22 cellular contexts compared by ENCODE assay signal in genomic region chr2:12557688-12558087, GRCh38.
DNase-seq lines count a peak whose midpoint lies in the region; ATAC-seq and TF ChIP-seq lines count a peak whose summit lies in the region.
"Had no signal": no experiment of that assay in that cellular context is flagged by ENCODE, and none has a peak within 500 bp of the region (broad histone marks: within the 10 kb centered on the region; RNA-seq: fewer than 3 reads in every experiment).

No MANE protein-coding gene starts in this region.

- H2AFZ ChIP-seq in IMR-90 (replicated peaks; ENCODE audit: low read length, poor library complexity) (no peak overlapping the region), mesenchymal stem cell (ENCODE audit: low read depth, low read length) (no peak overlapping the region), PC-3 (ENCODE audit: low read length) (no peak overlapping the region)

- H3K4ac ChIP-seq in IMR-90 (ENCODE audit: low read depth, low read length), result 0 out of 2 replicates have a peak overlapping the region, but pooled peaks have one; percentile 2
- peak overlapping the region in 1 of 2 experiments; percentile 91 for H3K4ac ChIP-seq in mesenchymal stem cell (ENCODE audit: low read depth in 1 of 2, low read length in 2 of 2)

- no peak overlapping the region for H3K9ac ChIP-seq in IMR-90 (ENCODE audit: low read depth, low read length)
- no peak overlapping the region for H3K9ac ChIP-seq in mesenchymal stem cell (ENCODE audit: low read length)
- no peak overlapping the region for H3K9ac ChIP-seq in PC-3 (ENCODE audit: low read length)
- H3K9ac ChIP-seq: BLaER1 had no signal

- H3K56ac ChIP-seq in IMR-90 (ENCODE audit: extremely low read depth, insufficient read depth, low read length), result no peak overlapping the region

- H2BK20ac ChIP-seq in IMR-90 (ENCODE audit: low read depth, low read length), result peak overlapping the region; percentile 44; the same call in 1 of the 2 replicates

- no peaks in the 10 kb centered on the region for H4K20me1 ChIP-seq in IMR-90 (ENCODE audit: insufficient read depth, low read length)
- H4K20me1 ChIP-seq in PC-3 (ENCODE audit: low read length), result no peaks in the 10 kb centered on the region
- H4K20me1 ChIP-seq: BLaER1 had no signal

- no peaks in the 10 kb centered on the region for H3K9me3 Mint-ChIP-seq in activated naive CD8-positive, alpha-beta T cell treated with anti-CD3 and anti-CD28 coated beads, Interleukin-2, amount 50 U/mL, for 24 hours
- no peaks in the 10 kb centered on the region for H3K9me3 Mint-ChIP-seq in activated naive CD8-positive, alpha-beta T cell treated with anti-CD3 and anti-CD28 coated beads for 36 hours
- H3K9me3 Mint-ChIP-seq in CD4-positive, alpha-beta T cell, result no peaks in the 10 kb centered on the region
- H3K9me3 Mint-ChIP-seq: CD14-positive monocyte; CD4-positive, alpha-beta memory T cell; CD8-positive, alpha-beta memory T cell had no signal

- H3K4me2 ChIP-seq in IMR-90 (ENCODE audit: low read depth, low read length) (no peak overlapping the region), mesenchymal stem cell (ENCODE audit: low read length, poor library complexity, severe bottlenecking) (no peak overlapping the region), PC-3 (ENCODE audit: low read length) (no peak overlapping the region)
- H3K4me2 ChIP-seq: BLaER1 had no signal

- peak overlapping the region; percentile 28 for H3K27ac Mint-ChIP-seq in activated naive CD8-positive, alpha-beta T cell treated with anti-CD3 and anti-CD28 coated beads, Interleukin-2, amount 50 U/mL, for 24 hours
- H3K27ac Mint-ChIP-seq in activated naive CD8-positive, alpha-beta T cell treated with anti-CD3 and anti-CD28 coated beads for 36 hours, result no peak overlapping the region
- H3K27ac Mint-ChIP-seq in CD4-positive, alpha-beta T cell, result peak overlapping the region; percentile 3

- peaks cover 10% of the 10 kb centered on the region for H3F3A ChIP-seq in PC-3 (ENCODE audit: low read length, unreplicated experiment)

- H2AK9ac ChIP-seq in IMR-90 (replicated peaks; ENCODE audit: low read depth, low read length, poor library complexity), result no peak overlapping the region

- in situ Hi-C loops in IMR-90 (cut with MboI; ENCODE audit: low sequenced_read_pairs), result no loop called here

- no peak overlapping the region for H3K4me3 Mint-ChIP-seq in activated naive CD8-positive, alpha-beta T cell treated with anti-CD3 and anti-CD28 coated beads, Interleukin-2, amount 50 U/mL, for 24 hours
- no peak overlapping the region for H3K4me3 Mint-ChIP-seq in activated naive CD8-positive, alpha-beta T cell treated with anti-CD3 and anti-CD28 coated beads for 36 hours
- H3K4me3 Mint-ChIP-seq in CD4-positive, alpha-beta T cell, result no peak overlapping the region
- H3K4me3 Mint-ChIP-seq: CD14-positive monocyte had no signal

- H3K4me1 ChIP-seq in IMR-90 (ENCODE audit: control insufficient read depth, insufficient read depth, low read length) (peaks cover 18% of the 10 kb centered on the region), mesenchymal stem cell (ENCODE audit: control insufficient read depth, insufficient read depth, low read depth, low read length) (peaks cover 7% of the 10 kb centered on the region), spleen (peaks cover 0 to 31% (median 13%) of the 10 kb centered on the region in 6 donors), PC-3 (ENCODE audit: insufficient read depth, low read length) (peaks cover 32% of the 10 kb centered on the region)

- H3K23ac ChIP-seq in IMR-90 (ENCODE audit: low read depth, low read length), result no peak overlapping the region
- no peak overlapping the region for H3K23ac ChIP-seq in mesenchymal stem cell (ENCODE audit: low read length in 2 of 2)

- no CpG with 5 or more reads among the region's 4 CpGs for WGBS in IMR-90 (ENCODE audit: extremely low coverage in 2 of 2, insufficient read length in 1 of 2), 2 experiments
- WGBS in mesenchymal stem cell, result 100% methylated on average over 4 of the region's 4 CpGs
- WGBS in spleen, 5 donors, result 94 to 98% (median 97%) methylated on average over 4 of the region's 4 CpGs

- peak overlapping the region in 1 of 2 experiments; percentile 19; a peak in 1 of 4 replicates for H4K8ac ChIP-seq in IMR-90 (ENCODE audit: low read depth in 2 of 2, low read length in 2 of 2)
- peak overlapping the region; percentile 19 for H4K8ac ChIP-seq in mesenchymal stem cell (ENCODE audit: low read length)

- H2BK15ac ChIP-seq in IMR-90 (ENCODE audit: low read depth, low read length) (no peak overlapping the region), mesenchymal stem cell (ENCODE audit: low read depth, poor library complexity, severe bottlenecking) (peak overlapping the region; percentile 80)

- peaks cover 15% of the 10 kb centered on the region for H3K9me1 ChIP-seq in IMR-90 (ENCODE audit: insufficient read depth, low read length)

- no peaks in the 10 kb centered on the region for H3K9me3 ChIP-seq in CD4-positive, alpha-beta T cell (ENCODE audit: control insufficient read depth, low read length)
- H3K9me3 ChIP-seq in IMR-90 (ENCODE audit: control insufficient read depth, insufficient read depth, low read length), result no peaks in the 10 kb centered on the region
- no peaks in the 10 kb centered on the region for H3K9me3 ChIP-seq in mesenchymal stem cell (ENCODE audit: control insufficient read depth, low read length)
- no peaks in the 10 kb centered on the region for H3K9me3 ChIP-seq in spleen
- H3K9me3 ChIP-seq in PC-3 (ENCODE audit: low read length), result no peaks in the 10 kb centered on the region
- H3K9me3 ChIP-seq: BE2C, BLaER1 had no signal

- no peak for ATAC-seq in activated naive CD8-positive, alpha-beta T cell treated with anti-CD3 and anti-CD28 coated beads, Interleukin-2, amount 50 U/mL, for 24 hours
- no peak for ATAC-seq in CD4-positive, alpha-beta T cell (ENCODE audit: poor library complexity)
- ATAC-seq in IMR-90 (ENCODE audit: low read depth) (no peak), HG02798 (IDR thresholded peaks at IDR 0.05; ENCODE audit: poor library complexity, unreplicated experiment) (no peak), PC-3 (no peak)

- no peaks in the 10 kb centered on the region for H3K36me3 ChIP-seq in IMR-90 (ENCODE audit: control insufficient read depth, insufficient read depth, low read length)
- no peaks in the 10 kb centered on the region for H3K36me3 ChIP-seq in mesenchymal stem cell (ENCODE audit: control insufficient read depth in 1 of 2, insufficient read depth in 2 of 2, low read depth in 1 of 2, low read length in 2 of 2)
- H3K36me3 ChIP-seq in spleen, result no peaks in the 10 kb centered on the region
- H3K36me3 ChIP-seq in PC-3 (ENCODE audit: low read depth, low read length), result no peaks in the 10 kb centered on the region
- H3K36me3 ChIP-seq: BE2C, BLaER1 had no signal

- H3K14ac ChIP-seq in IMR-90 (replicated peaks; ENCODE audit: low read depth, low read length) (peak overlapping the region; percentile 18; the same call in 1 of the 2 replicates), mesenchymal stem cell (ENCODE audit: low read length in 2 of 2) (no peak overlapping the region)

- H4K91ac ChIP-seq in IMR-90 (ENCODE audit: insufficient read depth, low read depth, low read length), result no peak overlapping the region
- no peak overlapping the region for H4K91ac ChIP-seq in mesenchymal stem cell (ENCODE audit: low read length)

- CTCF ChIA-PET in CD4-positive, alpha-beta T cell (lab: Charles Lee), result interaction anchor here (1.3 to 1.4 kb wide), 2 partner anchors 11 to 159 kb away, joined by 3 to 5 read pairs; partner anchors contain the start of gene TRIB2
- CTCF ChIA-PET in IMR-90 (lab: Yijun Ruan, JAX) (interaction anchor here (0.8 kb wide), 1 partner anchor 13 kb away, joined by 3 read pairs; no protein-coding TSS in a partner anchor), PC-3 (lab: Charles Lee) (interaction anchor here (1.2 kb wide), 1 partner anchor 160 kb away, joined by 5 read pairs; no protein-coding TSS in a partner anchor)

- H3K36me3 Mint-ChIP-seq in activated naive CD8-positive, alpha-beta T cell treated with anti-CD3 and anti-CD28 coated beads, Interleukin-2, amount 50 U/mL, for 24 hours (ENCODE audit: low read depth), result no peaks in the 10 kb centered on the region
- no peaks in the 10 kb centered on the region for H3K36me3 Mint-ChIP-seq in activated naive CD8-positive, alpha-beta T cell treated with anti-CD3 and anti-CD28 coated beads for 36 hours
- H3K36me3 Mint-ChIP-seq in CD4-positive, alpha-beta T cell (ENCODE audit: low read depth), result no peaks in the 10 kb centered on the region
- H3K36me3 Mint-ChIP-seq: CD14-positive monocyte; CD4-positive, alpha-beta memory T cell; CD8-positive, alpha-beta memory T cell had no signal

- H2AK5ac ChIP-seq in IMR-90 (ENCODE audit: low read depth, low read length), result peak overlapping the region; percentile 57
- H2AK5ac ChIP-seq in mesenchymal stem cell (ENCODE audit: low read length, severe bottlenecking), result no peak overlapping the region

- no peak for TF ChIP-seq CTCF in CD4-positive, alpha-beta T cell (IDR thresholded peaks at IDR 0.05)
- TF ChIP-seq CTCF in IMR-90 (conservative IDR thresholded peaks at IDR 0.05; ENCODE audit: low read depth, low read length), result no peak
- TF ChIP-seq CTCF in spleen (IDR thresholded peaks at IDR 0.05 in 8 of 11, conservative IDR thresholded peaks at IDR 0.05 in 3 of 11), result no peak
- TF ChIP-seq CTCF in PC-3 (conservative IDR thresholded peaks at IDR 0.05; ENCODE audit: low read depth, low read length), result no peak

- no peaks in the 10 kb centered on the region for H3K79me2 ChIP-seq in PC-3 (ENCODE audit: low read length)

- H2BK5ac ChIP-seq in IMR-90 (ENCODE audit: low read depth, low read length, poor library complexity, severe bottlenecking) (no peak overlapping the region), mesenchymal stem cell (ENCODE audit: low read depth, low read length, poor library complexity, severe bottlenecking) (no peak overlapping the region)

- no peaks in the 10 kb centered on the region for H3K27me3 Mint-ChIP-seq in activated naive CD8-positive, alpha-beta T cell treated with anti-CD3 and anti-CD28 coated beads, Interleukin-2, amount 50 U/mL, for 24 hours
- H3K27me3 Mint-ChIP-seq in activated naive CD8-positive, alpha-beta T cell treated with anti-CD3 and anti-CD28 coated beads for 36 hours, result no peaks in the 10 kb centered on the region
- no peaks in the 10 kb centered on the region for H3K27me3 Mint-ChIP-seq in CD4-positive, alpha-beta T cell
- H3K27me3 Mint-ChIP-seq: CD4-positive, alpha-beta memory T cell had no signal

- H3K18ac ChIP-seq in IMR-90 (ENCODE audit: low read depth, low read length) (no peak overlapping the region), mesenchymal stem cell (ENCODE audit: low read depth in 1 of 2, low read length in 2 of 2) (peak overlapping the region in 1 of 2 experiments; percentile 3)

- dilution Hi-C loops in IMR-90 (cut with HindIII; ENCODE audit: low sequenced_read_pairs, unreplicated experiment), result no loop called here

- H3K4me3 ChIP-seq in IMR-90 (ENCODE audit: insufficient read depth, low read depth, low read length), result no peak overlapping the region
- H3K4me3 ChIP-seq in mesenchymal stem cell (ENCODE audit: insufficient read depth in 1 of 2, low read depth in 1 of 2, low read length in 2 of 2), result no peak overlapping the region
- no peak overlapping the region for H3K4me3 ChIP-seq in spleen
- H3K4me3 ChIP-seq in PC-3 (ENCODE audit: low read length), result no peak overlapping the region
- H3K4me3 ChIP-seq: BLaER1 had no signal

- no peak for DNase-seq in activated naive CD8-positive, alpha-beta T cell treated with anti-CD3 and anti-CD28 coated beads, Interleukin-2, amount 50 U/mL, for 24 hours
- no peak for DNase-seq in activated naive CD8-positive, alpha-beta T cell treated with anti-CD3 and anti-CD28 coated beads for 36 hours
- no peak for DNase-seq in CD4-positive, alpha-beta T cell
- DNase-seq in IMR-90, result no peak
- no peak for DNase-seq in mesenchymal stem cell
- DNase-seq in spleen, result no peak
- DNase-seq in PC-3, result no peak
- DNase-seq: 8988T; ACHN; BE2C; C1 segment of cervical spinal cord; CD4-positive, alpha-beta memory T cell; CD8-positive, alpha-beta memory T cell; COR-L47; DMS 273 treated with DMSO at 0.1 percent for 48 hours; DMS153; DMS53; DMS79; GF-D8 had no signal

- no peak overlapping the region for H4K5ac ChIP-seq in IMR-90 (ENCODE audit: low read depth, low read length)

- BruUV-seq in IMR-90 (replicated peaks; lab: Mats Ljungman, UMichigan) (no TSS peak), PC-3 (replicated peaks; lab: Mats Ljungman, UMichigan) (no TSS peak)

- peaks cover 0 to 4% of the 10 kb centered on the region in 2 experiments; a peak in 1 of 4 replicates for H3K79me1 ChIP-seq in IMR-90 (ENCODE audit: low read depth in 1 of 2, low read length in 2 of 2)
- H3K79me1 ChIP-seq in mesenchymal stem cell (replicated peaks; ENCODE audit: low read length, poor library complexity, severe bottlenecking), result no peaks in the 10 kb centered on the region

- POLR2A ChIA-PET in CD4-positive, alpha-beta T cell (lab: Charles Lee), result interaction anchor here (1.3 kb wide), 1 partner anchor 159 kb away, joined by 5 read pairs; the partner anchor contains the start of gene TRIB2
- POLR2A ChIA-PET in IMR-90 (lab: Charles Lee; ENCODE audit: unreplicated experiment), result no interaction called here
- POLR2A ChIA-PET in PC-3 (lab: Charles Lee; ENCODE audit: unreplicated experiment), result no interaction called here

- peaks cover 44% of the 10 kb centered on the region for H3K4me1 Mint-ChIP-seq in activated naive CD8-positive, alpha-beta T cell treated with anti-CD3 and anti-CD28 coated beads, Interleukin-2, amount 50 U/mL, for 24 hours
- peaks cover 39% of the 10 kb centered on the region for H3K4me1 Mint-ChIP-seq in activated naive CD8-positive, alpha-beta T cell treated with anti-CD3 and anti-CD28 coated beads for 36 hours
- H3K4me1 Mint-ChIP-seq in CD4-positive, alpha-beta T cell (ENCODE audit: low read depth), result peaks cover 73% of the 10 kb centered on the region

- H2BK120ac ChIP-seq in IMR-90 (ENCODE audit: low read depth, low read length) (0 out of 2 replicates have a peak overlapping the region, but pooled peaks have one; percentile 75), mesenchymal stem cell (ENCODE audit: low read depth, low read length) (no peak overlapping the region)

- H2BK12ac ChIP-seq in mesenchymal stem cell (ENCODE audit: low read length in 2 of 2), result peak overlapping the region; percentile 40 to 63

- H3K9me2 ChIP-seq in PC-3 (replicated peaks; ENCODE audit: low read length), result no peaks in the 10 kb centered on the region

- no peak overlapping the region for H3K27ac ChIP-seq in CD4-positive, alpha-beta T cell (ENCODE audit: low read depth, low read length)
- H3K27ac ChIP-seq in IMR-90 (ENCODE audit: insufficient read depth, low read length) (no peak overlapping the region), mesenchymal stem cell (ENCODE audit: low read length, poor library complexity, severe bottlenecking) (no peak overlapping the region), spleen (no peak overlapping the region), PC-3 (ENCODE audit: low read length) (no peak overlapping the region)
- H3K27ac ChIP-seq: BLaER1 had no signal

- H3K27me3 ChIP-seq in CD4-positive, alpha-beta T cell (ENCODE audit: control insufficient read depth, insufficient read depth, low read length), result no peaks in the 10 kb centered on the region
- H3K27me3 ChIP-seq in IMR-90 (ENCODE audit: control insufficient read depth, insufficient read depth, low read length), result no peaks in the 10 kb centered on the region
- H3K27me3 ChIP-seq in mesenchymal stem cell (ENCODE audit: control insufficient read depth in 1 of 2, insufficient read depth in 1 of 2, low read length in 2 of 2), result no peaks in the 10 kb centered on the region
- H3K27me3 ChIP-seq in spleen (replicated peaks in 1 of 7), result no peaks in the 10 kb centered on the region
- no peaks in the 10 kb centered on the region for H3K27me3 ChIP-seq in PC-3 (ENCODE audit: low read length)
- H3K27me3 ChIP-seq: BE2C, BLaER1 had no signal

- TF ChIP-seq POLR2A in IMR-90 (IDR thresholded peaks at IDR 0.05; ENCODE audit: low read depth, low read length) (no peak), spleen (IDR thresholded peaks at IDR 0.05) (no peak)

- TF ChIP-seq RAD21 in IMR-90 (IDR thresholded peaks at IDR 0.05; ENCODE audit: low read length), result no peak

- intact Hi-C loops in CD4-positive, alpha-beta T cell (cut with DNase I, micrococcal nuclease), result no loop called here
- intact Hi-C loops in IMR-90 (cut with micrococcal nuclease) (loop anchor here (5.0 kb wide), 1 partner anchor 160 kb away; the partner anchor contains the start of gene TRIB2), spleen (cut with DNase I; ENCODE audit: low total_unique reads) (no loop called here), PC-3 (cut with micrococcal nuclease) (loop anchor here (5.0 kb wide), 1 partner anchor 145 kb away; no protein-coding TSS in a partner anchor)

Comparison
In these comparisons a context has a peak if more than half of its experiments do, and no peak if none do; other contexts are left out.
1. intact Hi-C loops: an anchor here in IMR-90 (5.0 kb wide) and PC-3 (5.0 kb wide); none called in CD4-positive, alpha-beta T cell and spleen.